ENCODE assay signal across 28 cellular contexts in the genomic region with DNA sequence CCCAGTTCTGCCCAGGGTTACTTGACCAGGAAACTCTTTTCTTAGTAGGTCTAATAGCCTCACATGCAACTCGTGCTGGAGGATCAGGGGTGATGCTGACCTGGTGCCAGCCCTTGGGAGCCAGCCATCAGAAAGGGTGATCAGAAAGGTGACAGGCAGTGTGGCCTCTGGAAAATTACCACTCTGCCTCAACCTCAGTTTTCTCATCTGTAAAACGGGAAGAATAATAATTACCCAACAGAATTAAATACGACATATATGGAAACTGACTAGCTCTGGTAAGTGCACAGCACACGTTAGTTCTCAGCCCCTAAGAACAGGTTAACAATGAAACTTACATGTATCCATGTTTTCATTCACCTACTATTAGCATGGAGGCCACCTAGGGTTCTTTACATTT.
"Had no signal": no experiment of that assay in that cellular context is flagged by ENCODE, and none has a peak within 500 bp of the region (broad histone marks: within the 10 kb centered on the region; RNA-seq: fewer than 3 reads in every experiment).

No MANE protein-coding gene starts in this region.

- H3K9me3 ChIP-seq: colonic mucosa, esophagus squamous epithelium, gastrocnemius medialis had no signal

- H3K4me3 Mint-ChIP-seq: dendritic cell treated with granulocyte-macrophage colony-stimulating factor and Interleukin-4, amounts not matched to agents 40 ng/mL and 50 ng/mL, for 4 days; effector memory CD8-positive, alpha-beta T cell; endodermal cell had no signal

- H3K9me3 Mint-ChIP-seq: endodermal cell had no signal

- DNase-seq: colonic mucosa; cortex of kidney; dermis blood vessel endothelial cell; dorsolateral prefrontal cortex; effector CD4-positive, alpha-beta T cell; effector CD8-positive, alpha-beta T cell; effector memory CD4-positive, alpha-beta T cell; effector memory CD8-positive, alpha-beta T cell; endodermal cell; erythroblast; esophagus squamous epithelium; foreskin fibroblast; foreskin keratinocyte; foreskin melanocyte; gastrocnemius medialis; glutamatergic neuron; head of caudate nucleus; heart right ventricle had no signal

- FAIRE-seq: colon, endometrium, endothelial cell of umbilical vein, frontal cortex had no signal

- H3K4me3 ChIP-seq: colonic mucosa, coronary artery, dorsolateral prefrontal cortex, esophagus muscularis mucosa, esophagus squamous epithelium, gastrocnemius medialis, gastroesophageal sphincter, heart right ventricle had no signal

- H3K27ac Mint-ChIP-seq: dendritic cell treated with granulocyte-macrophage colony-stimulating factor and Interleukin-4, amounts not matched to agents 40 ng/mL and 50 ng/mL, for 4 days; effector memory CD8-positive, alpha-beta T cell; endodermal cell had no signal

- H3K27ac ChIP-seq: colonic mucosa, coronary artery, dorsolateral prefrontal cortex, epithelial cell of prostate, esophagus muscularis mucosa, esophagus squamous epithelium, foreskin keratinocyte, gastrocnemius medialis, gastroesophageal sphincter, heart right ventricle had no signal

- ATAC-seq: effector memory CD8-positive, alpha-beta T cell; esophagus mucosa; foreskin keratinocyte; gastrocnemius medialis; gastroesophageal sphincter; heart right ventricle had no signal

- H3K4me1 ChIP-seq: colonic mucosa, esophagus muscularis mucosa, esophagus squamous epithelium, gastrocnemius medialis, gastroesophageal sphincter had no signal

- H3K27me3 Mint-ChIP-seq: dendritic cell treated with granulocyte-macrophage colony-stimulating factor and Interleukin-4, amounts not matched to agents 40 ng/mL and 50 ng/mL, for 4 days had no signal

- H3K27me3 ChIP-seq: colonic mucosa, esophagus muscularis mucosa, esophagus squamous epithelium, foreskin keratinocyte, gastrocnemius medialis, heart right ventricle had no signal

- H3K36me3 ChIP-seq: colonic mucosa, esophagus muscularis mucosa, esophagus squamous epithelium, gastrocnemius medialis, gastroesophageal sphincter, heart right ventricle had no signal
